In the genomic region with DNA sequence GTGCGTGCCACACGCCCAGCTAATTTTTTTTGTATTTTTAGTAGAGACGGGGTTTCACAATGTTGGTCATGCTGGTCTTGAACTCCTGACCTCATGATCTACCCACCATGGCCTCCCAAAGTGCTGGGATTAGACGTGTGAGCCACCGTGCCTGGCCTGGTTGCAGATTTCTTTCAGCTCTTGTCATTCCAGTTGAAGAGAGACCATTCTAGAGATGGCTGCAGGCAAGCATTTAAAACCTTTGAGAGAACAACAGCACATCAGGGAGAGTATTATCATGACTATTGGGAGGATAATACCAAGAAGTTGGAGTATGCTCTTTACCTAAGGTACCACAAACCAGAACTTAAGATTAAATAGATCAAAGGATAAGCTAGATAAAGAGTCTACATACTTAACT, we compare ENCODE assay signal across 11 cellular contexts. TPM values are rescaled to one million over a fixed set of nuclear protein-coding genes. Genes with fewer than 3 reads are reported as not detected.
"Had no signal": no experiment of that assay in that cellular context is flagged by ENCODE, and none has a peak within 500 bp of the region (broad histone marks: within the 10 kb centered on the region; RNA-seq: fewer than 3 reads in every experiment).

No MANE protein-coding gene starts in this region.

- H3K9me3 Mint-ChIP-seq: IgD-negative memory B cell had no signal

- H3K27ac Mint-ChIP-seq: HFFc6, IgD-negative memory B cell had no signal

- ATAC-seq: HCT116, HepG2 had no signal

- H3K27me3 Mint-ChIP-seq: IgD-negative memory B cell had no signal

- H3K4me1 ChIP-seq: HAP-1 had no signal

- H3K4me1 Mint-ChIP-seq: IgD-negative memory B cell had no signal

- H3K9me3 ChIP-seq: HAP-1 had no signal

- H3K9ac ChIP-seq: GM23248, KMS-11 had no signal

- H3K4me3 ChIP-seq: GM23248, HAP-1 had no signal

- H3K36me3 Mint-ChIP-seq: IgD-negative memory B cell had no signal

- H3K36me3 ChIP-seq: HAP-1 had no signal

- H3K4me3 Mint-ChIP-seq: HFFc6, IgD-negative memory B cell had no signal

- DNase-seq: GM23248, H7, HFFc6, KBM-7 had no signal

- H3K27ac ChIP-seq: GM23248, KMS-11 had no signal

RNA-seq across cellular contexts. Expression of a gene that starts 12.9 kb away (rescaled TPM):
- total RNA-seq: H7, HT-29 had no signal
- polyA plus RNA-seq: IgD-negative memory B cell had no signal

RNA-seq across cellular contexts. Expression of a gene that starts 41.0 kb away (rescaled TPM):
- total RNA-seq: GM23248, H4, H7, HFFc6, HT-29 had no signal
- polyA plus RNA-seq: IgD-negative memory B cell had no signal
